ENCODE assay signal across 13 cellular contexts in the genomic region with DNA sequence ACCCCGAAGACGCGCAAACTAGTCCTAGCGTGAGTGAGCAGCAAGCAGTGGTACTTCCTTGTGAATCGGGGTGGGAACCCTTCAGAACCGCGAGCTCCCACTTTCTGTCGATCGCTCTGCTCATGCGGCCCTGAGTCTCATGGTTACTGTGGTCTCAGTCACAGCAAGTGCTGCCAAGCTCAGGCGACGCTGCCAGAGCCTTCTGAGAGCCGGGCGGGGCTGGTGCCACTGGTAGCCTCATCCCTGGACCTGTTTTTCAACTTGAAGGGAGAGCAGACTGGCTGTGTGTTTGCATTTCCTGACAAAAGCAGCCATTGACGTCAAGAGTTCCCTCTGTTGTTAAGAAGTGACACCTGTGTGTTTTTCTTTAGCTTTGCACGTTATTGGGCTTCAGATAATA. TPM values are rescaled to one million over a fixed set of nuclear protein-coding genes. Genes with fewer than 3 reads are reported as not detected.
A peak's percentile ranks its signal among the peaks of the same experiment; 100 is the strongest.
DNase-seq lines count a peak whose midpoint lies in the region; ATAC-seq and TF ChIP-seq lines count a peak whose summit lies in the region.
"Had no signal": no experiment of that assay in that cellular context is flagged by ENCODE, and none has a peak within 500 bp of the region (broad histone marks: within the 10 kb centered on the region; RNA-seq: fewer than 3 reads in every experiment).

No MANE protein-coding gene starts in this region.

- H3K36me3 Mint-ChIP-seq in endothelial cell (ENCODE audit: low read depth, unreplicated experiment): peaks cover 18% of the 10 kb centered on the region
- no peaks in the 10 kb centered on the region for H3K36me3 Mint-ChIP-seq in activated naive CD4-positive, alpha-beta T cell treated with anti-CD3 and anti-CD28 coated beads for 36 hours (ENCODE audit: low read depth)

- H3K4me1 ChIP-seq in lung (ENCODE audit: control insufficient read depth in 2 of 2, insufficient read depth in 2 of 2, low read length in 2 of 2): peaks cover 0 to 5% of the 10 kb centered on the region in 2 donors
- peaks cover 0 to 24% (median 8%) of the 10 kb centered on the region in 4 donors for H3K4me1 ChIP-seq in upper lobe of left lung
- H3K4me1 ChIP-seq: Caco-2 had no signal

- peaks cover 10% of the 10 kb centered on the region for H3K4me1 Mint-ChIP-seq in endothelial cell (ENCODE audit: unreplicated experiment)
- no peaks in the 10 kb centered on the region for H3K4me1 Mint-ChIP-seq in activated naive CD4-positive, alpha-beta T cell treated with anti-CD3 and anti-CD28 coated beads for 36 hours (ENCODE audit: low read depth)
- H3K4me1 Mint-ChIP-seq: stimulated activated naive CD8-positive, alpha-beta T cell treated with anti-CD3 and anti-CD28 coated beads, Interleukin-15, amount 100 ng/mL, for 72 hours had no signal

- no peak for TF ChIP-seq POLR2A in upper lobe of left lung (IDR thresholded peaks at IDR 0.05)

- no peaks in the 10 kb centered on the region for H3K9me3 Mint-ChIP-seq in endothelial cell (ENCODE audit: unreplicated experiment)
- no peaks in the 10 kb centered on the region for H3K9me3 Mint-ChIP-seq in activated naive CD4-positive, alpha-beta T cell treated with anti-CD3 and anti-CD28 coated beads for 36 hours
- H3K9me3 Mint-ChIP-seq: activated naive CD4-positive, alpha-beta T cell treated with anti-CD3 and anti-CD28 coated beads, Interleukin-2, amount 50 U/mL, for 72 hours; stimulated activated naive CD8-positive, alpha-beta T cell treated with anti-CD3 and anti-CD28 coated beads, Interleukin-15, amount 100 ng/mL, for 72 hours had no signal

- in situ Hi-C loops in KBM-7 (cut with MboI; ENCODE audit: low pct_unique_long_range_greater_than_20kb, low sequenced_read_pairs): no loop called here

- H3K27ac ChIP-seq in lung (ENCODE audit: low read depth in 1 of 2, low read length in 1 of 2) (peak overlapping the region in 1 of 2 donors; percentile 28), upper lobe of left lung (peak overlapping the region; percentile 41 to 68 (median 63))

- 66 to 89% methylated on average over 16 of the region's 16 CpGs for WGBS in lung, 2 donors
- 63 to 65% methylated on average over 8 to 16 of the region's 16 CpGs for WGBS in upper lobe of left lung, 2 donors

- peaks cover 3 to 6% of the 10 kb centered on the region in 2 donors for H3K36me3 ChIP-seq in lung (ENCODE audit: control insufficient read depth in 2 of 2, insufficient read depth in 2 of 2, low read length in 2 of 2)
- peaks cover 0 to 22% (median 0%) of the 10 kb centered on the region in 4 donors for H3K36me3 ChIP-seq in upper lobe of left lung

- TF ChIP-seq EP300 in upper lobe of left lung (IDR thresholded peaks at IDR 0.05): peak in 1 of 4 donors; percentile 57

- H3K27ac Mint-ChIP-seq in endothelial cell (ENCODE audit: unreplicated experiment): peak overlapping the region; percentile 52
- no peak overlapping the region for H3K27ac Mint-ChIP-seq in activated naive CD4-positive, alpha-beta T cell treated with anti-CD3 and anti-CD28 coated beads for 36 hours
- H3K27ac Mint-ChIP-seq: activated naive CD4-positive, alpha-beta T cell treated with anti-CD3 and anti-CD28 coated beads, Interleukin-2, amount 50 U/mL, for 72 hours; stimulated activated naive CD8-positive, alpha-beta T cell treated with anti-CD3 and anti-CD28 coated beads, Interleukin-15, amount 100 ng/mL, for 72 hours had no signal

- CTCF ChIA-PET in activated naive CD4-positive, alpha-beta T cell treated with anti-CD3 and anti-CD28 coated beads for 36 hours (lab: Charles Lee): interaction anchor here (1.2 to 3.7 kb wide), 2 partner anchors 11 to 156 kb away, joined by 4 to 24 read pairs; no protein-coding TSS in a partner anchor

- H3K4me3 Mint-ChIP-seq in endothelial cell (ENCODE audit: unreplicated experiment): no peak overlapping the region
- no peak overlapping the region for H3K4me3 Mint-ChIP-seq in activated naive CD4-positive, alpha-beta T cell treated with anti-CD3 and anti-CD28 coated beads for 36 hours
- H3K4me3 Mint-ChIP-seq: stimulated activated naive CD8-positive, alpha-beta T cell treated with anti-CD3 and anti-CD28 coated beads, Interleukin-15, amount 100 ng/mL, for 72 hours had no signal

- intact Hi-C loops in activated naive CD4-positive, alpha-beta T cell treated with anti-CD3 and anti-CD28 coated beads for 36 hours (cut with micrococcal nuclease): no loop called here

- H3K9me3 ChIP-seq in lung (ENCODE audit: control insufficient read depth in 2 of 2, insufficient read depth in 1 of 2, low read length in 1 of 2) (no peaks in the 10 kb centered on the region), upper lobe of left lung (no peaks in the 10 kb centered on the region)
- H3K9me3 ChIP-seq: Caco-2, HAP-1 had no signal

- H3K27me3 ChIP-seq in lung (ENCODE audit: control insufficient read depth, insufficient read depth) (no peaks in the 10 kb centered on the region), upper lobe of left lung (no peaks in the 10 kb centered on the region)

- ATAC-seq in lung (ENCODE audit: insufficient read depth, low FRiP score) (peak; percentile 79), upper lobe of left lung (ENCODE audit: low FRiP score in 2 of 2) (peak; percentile 73 to 94)
- ATAC-seq: activated naive CD4-positive, alpha-beta T cell treated with anti-CD3 and anti-CD28 coated beads, Interleukin-2, amount 50 U/mL, for 72 hours; stimulated activated naive CD8-positive, alpha-beta T cell treated with anti-CD3 and anti-CD28 coated beads, Interleukin-15, amount 100 ng/mL, for 72 hours had no signal

- TF ChIP-seq CTCF in endothelial cell (IDR thresholded peaks at IDR 0.05; ENCODE audit: unreplicated experiment) (no peak), lung (IDR thresholded peaks at IDR 0.05; ENCODE audit: control extremely low read depth, extremely low read depth) (no peak), upper lobe of left lung (IDR thresholded peaks at IDR 0.05) (no peak)

- H3K4me3 ChIP-seq in lung (no peak overlapping the region), upper lobe of left lung (no peak overlapping the region)
- H3K4me3 ChIP-seq: HAP-1 had no signal

- no peaks in the 10 kb centered on the region for H3K27me3 Mint-ChIP-seq in endothelial cell (ENCODE audit: unreplicated experiment)
- H3K27me3 Mint-ChIP-seq in activated naive CD4-positive, alpha-beta T cell treated with anti-CD3 and anti-CD28 coated beads for 36 hours (ENCODE audit: low read depth): no peaks in the 10 kb centered on the region
- H3K27me3 Mint-ChIP-seq: stimulated activated naive CD8-positive, alpha-beta T cell treated with anti-CD3 and anti-CD28 coated beads, Interleukin-15, amount 100 ng/mL, for 72 hours had no signal

- DNase-seq in NCI-H748 (lab: John Stamatoyannopoulos, UW; ENCODE audit: unreplicated experiment) (peak; percentile 87), endothelial cell (ENCODE audit: low spot score) (no peak), lung (ENCODE audit: low spot score) (peak; percentile 82), upper lobe of left lung (peak; percentile 90 to 93), KBM-7 (no peak)
- DNase-seq in activated CD8-positive, alpha-beta memory T cell treated with anti-CD3 and anti-CD28 coated beads for 24 hours: no peak
- no peak for DNase-seq in activated naive CD4-positive, alpha-beta T cell treated with anti-CD3 and anti-CD28 coated beads for 36 hours
- DNase-seq: Caco-2; NCI-H1417 treated with DMSO at 0.1 percent for 48 hours; stimulated activated CD4-positive, alpha-beta T cell treated with anti-CD3 and anti-CD28 coated beads, Interleukin-4, amount 100 ng/mL, for 1 hour; stimulated activated naive CD8-positive, alpha-beta T cell treated with anti-CD3 and anti-CD28 coated beads, Interleukin-15, amount 100 ng/mL, for 72 hours had no signal

RNA-seq across cellular contexts. Expression of gene BHLHA15, which starts 32.9 kb away (rescaled TPM):
- total RNA-seq in endothelial cell (ENCODE audit: unreplicated experiment): 1.2 TPM
- 1 to 10 TPM; 1.5 to 3.6 TPM for total RNA-seq in lung
- 1 to 10 TPM in 1 of 2 donors, under 1 TPM in 1; 0.93 to 4.0 TPM for polyA plus RNA-seq in lung
- 10 to 100 TPM in 1 of 6 donors, 1 to 10 TPM in 4, not detected in 1; 2.4 to 20.1 (median 3.5) TPM for total RNA-seq in upper lobe of left lung
- total RNA-seq in activated naive CD4-positive, alpha-beta T cell treated with anti-CD3 and anti-CD28 coated beads for 36 hours: under 1 TPM; 0.40 to 0.41 TPM

Comparison
In these comparisons a context has a peak if more than half of its experiments do, and no peak if none do; other contexts are left out.
1. DNase-seq: peak in NCI-H748 (single experiment), lung (single experiment) and upper lobe of left lung (2 of 2); none in endothelial cell (single experiment), KBM-7 (single experiment), activated CD8-positive, alpha-beta memory T cell treated with anti-CD3 and anti-CD28 coated beads for 24 hours (single experiment) and activated naive CD4-positive, alpha-beta T cell treated with anti-CD3 and anti-CD28 coated beads for 36 hours (single experiment).